In genomic region chr20:35741892-35742740, GRCh38 we compare ENCODE assay signal across 8 cellular contexts. TPM values are rescaled to one million over a fixed set of nuclear protein-coding genes. Genes with fewer than 3 reads are reported as not detected.
DNase-seq lines count a peak whose midpoint lies in the region; ATAC-seq and TF ChIP-seq lines count a peak whose summit lies in the region.

Gene RBM39, minus strand, starts transcription at chr20:35742260. Its CDS starts 1,386 bp downstream, at chr20:35740874.

- H3K9ac ChIP-seq in Karpas-422 (ENCODE audit: low read length) = peak within 1 kb of the TSS; percentile 98

- H3K27me3 ChIP-seq in Karpas-422 (ENCODE audit: low read length) = no peaks in the 10 kb centered on the region
- H3K27me3 ChIP-seq in esophagus muscularis mucosa = no peaks in the 10 kb centered on the region

- H3K36me3 ChIP-seq in Karpas-422 (ENCODE audit: insufficient read depth, low read length) (peaks cover 33% of the 10 kb centered on the region), esophagus muscularis mucosa (peaks cover 13 to 37% (median 32%) of the 10 kb centered on the region in 4 donors)

- peak; percentile 100 for DNase-seq in Daoy (ENCODE audit: low read depth)
- DNase-seq in Karpas-422 = peak; percentile 100
- peak; percentile 100 for DNase-seq in RKO (ENCODE audit: low spot score)
- peak; percentile 96 for DNase-seq in activated T-helper 1 cell treated with Interleukin-2 at 50 U/mL for 16 hours (ENCODE audit: low read depth)
- peak; percentile 100 for DNase-seq in esophagus muscularis mucosa (ENCODE audit: extremely low spot score)
- peak; percentile 100 for DNase-seq in myocyte (ENCODE audit: low read depth)
- peak; percentile 94 to 100 for DNase-seq in stimulated activated CD8-positive, alpha-beta memory T cell treated with anti-CD3 and anti-CD28 coated beads, Interleukin-7, amount 100 ng/mL, for 48 hours (ENCODE audit: extremely low read depth in 1 of 2, low read depth in 1 of 2)

- H3K79me2 ChIP-seq in Karpas-422 (ENCODE audit: low read length) = peaks cover 48% of the 10 kb centered on the region

- no peak for TF ChIP-seq EP300 in esophagus muscularis mucosa (IDR thresholded peaks at IDR 0.05)

- peak; percentile 97 for TF ChIP-seq POLR2A in esophagus muscularis mucosa (IDR thresholded peaks at IDR 0.05; ENCODE audit: low read depth)

- H4K20me1 ChIP-seq in Karpas-422 (ENCODE audit: insufficient read depth, low read depth, low read length) = peaks cover 33% of the 10 kb centered on the region

- H3K4me2 ChIP-seq in Karpas-422 (ENCODE audit: low read depth, low read length, poor library complexity, severe bottlenecking) = peak within 1 kb of the TSS; percentile 96

- H3K9me3 ChIP-seq in Karpas-422 (ENCODE audit: low read length) = no peaks in the 10 kb centered on the region
- no peaks in the 10 kb centered on the region for H3K9me3 ChIP-seq in esophagus muscularis mucosa

- TF ChIP-seq CTCF in esophagus muscularis mucosa (IDR thresholded peaks at IDR 0.05) = peak; percentile 38 to 57 (median 44)

- peak; percentile 84 for ATAC-seq in GM21825 (IDR thresholded peaks at IDR 0.05; ENCODE audit: unreplicated experiment)

- intact Hi-C loops in esophagus muscularis mucosa (cut with DNase I) = loop anchor here (2.0 to 5.0 kb wide), 2 partner anchors 31 to 140 kb away; partner anchors contain the start of gene PHF20

- H3K4me1 ChIP-seq in Karpas-422 (ENCODE audit: low read length) = peaks cover 49% of the 10 kb centered on the region
- H3K4me1 ChIP-seq in esophagus muscularis mucosa = peaks cover 38 to 51% (median 47%) of the 10 kb centered on the region in 4 donors

- WGBS in esophagus muscularis mucosa = 1% methylated on average over 48 of the region's 66 CpGs

- no peaks in the 10 kb centered on the region for H3K9me2 ChIP-seq in Karpas-422 (replicated peaks; ENCODE audit: insufficient read depth, low read length)

- H3K27ac ChIP-seq in Karpas-422 (ENCODE audit: low read length) (peak within 1 kb of the TSS; percentile 97), esophagus muscularis mucosa (replicated peaks in 1 of 4) (peak within 1 kb of the TSS; percentile 99 to 100 (median 100))

- H2AFZ ChIP-seq in Karpas-422 (ENCODE audit: low read length) = no peak within 1 kb of the TSS

- H3K4me3 ChIP-seq in Karpas-422 (ENCODE audit: low read length) (peak within 1 kb of the TSS; percentile 85), esophagus muscularis mucosa (peak within 1 kb of the TSS; percentile 83 to 91 (median 84))

RNA-seq across cellular contexts. Expression of gene RBM39, which starts in this region (rescaled TPM):
- total RNA-seq in Daoy (2014; rRNA removed; shearing (Covaris generic)) = 232 and 263 TPM in 2 replicates
- 315 and 375 TPM in 2 replicates for total RNA-seq in Karpas-422 (2014; rRNA removed; shearing (Covaris generic); ENCODE audit: low replicate concordance)
- 100 to 1,000 TPM; 143 to 272 (median 165) TPM for total RNA-seq in esophagus muscularis mucosa
- 218 and 242 TPM in 2 replicates for total RNA-seq in myocyte
- 147 TPM for polyA plus RNA-seq in myocyte (2012)

Comparison
In these comparisons a context has a peak if more than half of its experiments do, and no peak if none do; other contexts are left out.
1. Peak in every context shown above with its lines: DNase-seq, ATAC-seq, H3K4me3 ChIP-seq and H3K27ac ChIP-seq.